Comparison of ENCODE assay signal across 8 cellular contexts in the genomic region with DNA sequence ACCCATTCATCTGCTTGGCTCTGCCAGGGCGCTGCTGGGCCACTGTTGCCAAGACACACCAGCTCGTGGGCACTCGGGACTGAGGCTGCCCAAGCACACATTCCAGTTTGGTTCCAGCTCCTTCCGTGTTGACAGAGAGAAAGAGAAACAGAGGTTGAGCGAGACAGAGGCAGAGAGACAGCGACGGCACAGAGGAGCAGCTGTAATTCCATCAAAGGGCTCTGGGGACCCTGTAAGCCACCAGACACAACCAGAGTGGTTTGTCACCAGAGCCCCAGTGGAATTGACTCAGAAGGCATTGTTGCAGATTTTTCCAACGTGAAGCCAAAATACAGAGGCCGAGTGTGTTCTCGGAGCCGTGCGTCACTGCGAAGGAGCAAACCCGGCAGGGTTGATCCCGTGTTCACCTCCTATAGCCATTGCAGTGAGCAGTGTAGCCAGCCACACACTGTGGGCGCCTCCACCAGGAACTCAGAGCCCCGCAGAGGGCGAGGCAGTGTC. TPM values are rescaled to one million over a fixed set of nuclear protein-coding genes. Genes with fewer than 3 reads are reported as not detected.
DNase-seq lines count a peak whose midpoint lies in the region; ATAC-seq and TF ChIP-seq lines count a peak whose summit lies in the region.

No MANE protein-coding gene starts in this region.

- peak overlapping the region; percentile 69 for H3K27ac ChIP-seq in substantia nigra (ENCODE audit: low read depth, low read length, poor library complexity, severe bottlenecking)
- H3K27ac ChIP-seq in upper lobe of right lung, result no peak overlapping the region

- H3K9me3 Mint-ChIP-seq in activated B cell treated with CpG ODN at 0.5 μM for 24 hours, result no peaks in the 10 kb centered on the region

- no peak overlapping the region for H3K27ac Mint-ChIP-seq in activated B cell treated with CpG ODN at 0.5 μM for 24 hours

- no peak overlapping the region for H3K4me3 Mint-ChIP-seq in activated B cell treated with CpG ODN at 0.5 μM for 24 hours

- CTCF ChIA-PET in activated B cell treated with CpG ODN at 0.5 μM for 24 hours (lab: Charles Lee), result no interaction called here

- DNase-seq in NCI-H2171 treated with DMSO at 0.1 percent for 48 hours (lab: John Stamatoyannopoulos, UW), result peak; percentile 44
- DNase-seq in NCI-H2171 (lab: John Stamatoyannopoulos, UW), result no peak
- no peak for DNase-seq in activated B cell treated with CpG ODN at 0.5 μM for 24 hours
- DNase-seq in inferior parietal cortex (ENCODE audit: extremely low spot score), result peak; percentile 27
- peak in 42 of 49 donors; percentile 12 to 76 (median 48) for DNase-seq in substantia nigra (lab: John Stamatoyannopoulos, UW)
- DNase-seq in upper lobe of right lung, result no peak

- intact Hi-C loops in activated B cell treated with CpG ODN at 0.5 μM for 24 hours (cut with micrococcal nuclease) (no loop called here), upper lobe of right lung (cut with DNase I) (loop anchor here (10.0 kb wide), 1 partner anchor 344 kb away; no protein-coding TSS in a partner anchor)

- TF ChIP-seq CTCF in activated B cell treated with CpG ODN at 0.5 μM for 24 hours (IDR thresholded peaks at IDR 0.05) (no peak), upper lobe of right lung (IDR thresholded peaks at IDR 0.05) (no peak)

- no peak overlapping the region for H3K4me3 ChIP-seq in upper lobe of right lung

- peaks cover 7% of the 10 kb centered on the region for H3K27me3 Mint-ChIP-seq in activated B cell treated with CpG ODN at 0.5 μM for 24 hours

- H3K27me3 ChIP-seq in upper lobe of right lung, result no peaks in the 10 kb centered on the region

- no peaks in the 10 kb centered on the region for H3K4me1 ChIP-seq in upper lobe of right lung

- no peaks in the 10 kb centered on the region for H3K9me3 ChIP-seq in upper lobe of right lung

- peaks cover 12% of the 10 kb centered on the region for H3K4me1 Mint-ChIP-seq in activated B cell treated with CpG ODN at 0.5 μM for 24 hours

- no peaks in the 10 kb centered on the region for H3K36me3 ChIP-seq in upper lobe of right lung

- no peaks in the 10 kb centered on the region for H3K36me3 Mint-ChIP-seq in activated B cell treated with CpG ODN at 0.5 μM for 24 hours (ENCODE audit: low read depth)

- POLR2A ChIA-PET in activated B cell treated with CpG ODN at 0.5 μM for 24 hours (lab: Charles Lee), result interaction anchor here (1.0 kb wide), 1 partner anchor 19 kb away, joined by 3 read pairs; no protein-coding TSS in a partner anchor

- ATAC-seq in activated B cell treated with CpG ODN at 0.5 μM for 24 hours (ENCODE audit: low read depth) (peak; percentile 84), HG02798 (IDR thresholded peaks at IDR 0.05; ENCODE audit: poor library complexity, unreplicated experiment) (no peak), upper lobe of right lung (no peak), HG03432 (IDR thresholded peaks at IDR 0.05; ENCODE audit: unreplicated experiment) (no peak)

RNA-seq across cellular contexts. Expression of a gene that starts 33.5 kb away (rescaled TPM):
- total RNA-seq in activated B cell treated with CpG ODN at 0.5 μM for 24 hours, result 51.1 and 53.9 TPM in 2 replicates
- total RNA-seq in upper lobe of right lung, result 38.8 TPM

RNA-seq across cellular contexts. Expression of a gene that starts 48.5 kb away (rescaled TPM):
- 179 and 222 TPM in 2 replicates for total RNA-seq in activated B cell treated with CpG ODN at 0.5 μM for 24 hours
- total RNA-seq in upper lobe of right lung, result 155 TPM

Comparison
In these comparisons a context has a peak if more than half of its experiments do, and no peak if none do; other contexts are left out.
1. DNase-seq: peak in NCI-H2171 treated with DMSO at 0.1 percent for 48 hours (single experiment), inferior parietal cortex (single experiment) and substantia nigra (42 of 49); none in NCI-H2171 (single experiment), activated B cell treated with CpG ODN at 0.5 μM for 24 hours (single experiment) and upper lobe of right lung (single experiment).